ENCODE assay signal across 17 cellular contexts in genomic region chr19:1135454-1135853, GRCh38. TPM values are rescaled to one million over a fixed set of nuclear protein-coding genes. Genes with fewer than 3 reads are reported as not detected.
A peak's percentile ranks its signal among the peaks of the same experiment; 100 is the strongest.
DNase-seq lines count a peak whose midpoint lies in the region; ATAC-seq and TF ChIP-seq lines count a peak whose summit lies in the region.
"Had no signal": no experiment of that assay in that cellular context is flagged by ENCODE, and none has a peak within 500 bp of the region (broad histone marks: within the 10 kb centered on the region; RNA-seq: fewer than 3 reads in every experiment).

No MANE protein-coding gene starts in this region.

- TF ChIP-seq POLR2A in suprapubic skin (IDR thresholded peaks at IDR 0.05): no peak

- H3K9me3 ChIP-seq in T-helper 17 cell (ENCODE audit: control insufficient read depth, low read length, poor library complexity, severe bottlenecking) (no peaks in the 10 kb centered on the region), muscle layer of colon (ENCODE audit: low read length) (no peaks in the 10 kb centered on the region), suprapubic skin (no peaks in the 10 kb centered on the region)
- H3K9me3 ChIP-seq: HAP-1, heart left ventricle had no signal

- TF ChIP-seq CTCF in suprapubic skin (IDR thresholded peaks at IDR 0.05): no peak

- H3K27ac ChIP-seq in muscle layer of colon (ENCODE audit: low read depth, low read length) (peak overlapping the region; percentile 44), suprapubic skin (peak overlapping the region; percentile 57)

- no peak for TF ChIP-seq EP300 in suprapubic skin (IDR thresholded peaks at IDR 0.05)

- ATAC-seq in activated CD4-positive, alpha-beta T cell treated with anti-CD3 and anti-CD28 coated beads for 36 hours: no peak
- ATAC-seq in T-helper 17 cell (no peak), GM18868 (IDR thresholded peaks at IDR 0.05; ENCODE audit: unreplicated experiment) (no peak)
- ATAC-seq: heart left ventricle had no signal

- no peaks in the 10 kb centered on the region for H3K9me3 Mint-ChIP-seq in activated CD4-positive, alpha-beta T cell treated with anti-CD3 and anti-CD28 coated beads for 36 hours (ENCODE audit: low read depth)

- CTCF ChIA-PET in activated CD4-positive, alpha-beta T cell treated with anti-CD3 and anti-CD28 coated beads for 36 hours (lab: Charles Lee): no interaction called here

- no peaks in the 10 kb centered on the region for H3K36me3 ChIP-seq in muscle layer of colon (ENCODE audit: insufficient read depth, low read length)
- peaks cover 29% of the 10 kb centered on the region for H3K36me3 ChIP-seq in suprapubic skin
- H3K36me3 ChIP-seq: HAP-1 had no signal

- H3K4me3 ChIP-seq in muscle layer of colon (ENCODE audit: low read depth in 1 of 2, low read length in 2 of 2): no peak overlapping the region
- H3K4me3 ChIP-seq in suprapubic skin: no peak overlapping the region
- H3K4me3 ChIP-seq: HAP-1, heart left ventricle had no signal

- peaks cover 25% of the 10 kb centered on the region for H3K36me3 Mint-ChIP-seq in activated CD4-positive, alpha-beta T cell treated with anti-CD3 and anti-CD28 coated beads for 36 hours (ENCODE audit: low read depth)
- no peaks in the 10 kb centered on the region for H3K36me3 Mint-ChIP-seq in T-helper 17 cell (ENCODE audit: low read depth)

- H3K4me3 Mint-ChIP-seq in activated CD4-positive, alpha-beta T cell treated with anti-CD3 and anti-CD28 coated beads for 36 hours: no peak overlapping the region
- peak overlapping the region; percentile 31 for H3K4me3 Mint-ChIP-seq in T-helper 17 cell
- H3K4me3 Mint-ChIP-seq: CD14-positive monocyte had no signal

- intact Hi-C loops in activated CD4-positive, alpha-beta T cell treated with anti-CD3 and anti-CD28 coated beads for 36 hours (cut with DNase I, micrococcal nuclease): no loop called here

- no peak for DNase-seq in activated CD4-positive, alpha-beta T cell treated with anti-CD3 and anti-CD28 coated beads for 36 hours
- DNase-seq in activated CD4-positive, alpha-beta T cell treated with anti-CD3 and anti-CD28 coated beads, Interleukin-2, amount 50 U/mL, for 1 hour: no peak
- no peak for DNase-seq in T-helper 17 cell
- no peak for DNase-seq in suprapubic skin (ENCODE audit: low spot score in 2 of 2)
- DNase-seq in anterior cingulate cortex (lab: John Stamatoyannopoulos, UW): no peak
- no peak for DNase-seq in iPS-NIHi11 (ENCODE audit: low spot score)
- DNase-seq: 8988T; DMS79; effector CD8-positive, alpha-beta T cell; heart left ventricle; mesenchymal stem cell; NCI-H526 treated with DMSO at 0.1 percent for 48 hours; stimulated activated CD4-positive, alpha-beta T cell treated with anti-CD3 and anti-CD28 coated beads, Interleukin-1b, Interleukin-23, amount 100 ng/mL, for 48 hours had no signal

- H3K27me3 ChIP-seq in muscle layer of colon (ENCODE audit: control insufficient read depth in 1 of 2, insufficient read depth in 2 of 2, low read length in 2 of 2): no peaks in the 10 kb centered on the region
- no peaks in the 10 kb centered on the region for H3K27me3 ChIP-seq in suprapubic skin
- H3K27me3 ChIP-seq: heart left ventricle had no signal

- peaks cover 21% of the 10 kb centered on the region for H3K4me1 Mint-ChIP-seq in activated CD4-positive, alpha-beta T cell treated with anti-CD3 and anti-CD28 coated beads for 36 hours
- H3K4me1 Mint-ChIP-seq in T-helper 17 cell: peaks cover 17% of the 10 kb centered on the region

- no peaks in the 10 kb centered on the region for H3K27me3 Mint-ChIP-seq in activated CD4-positive, alpha-beta T cell treated with anti-CD3 and anti-CD28 coated beads for 36 hours
- no peaks in the 10 kb centered on the region for H3K27me3 Mint-ChIP-seq in T-helper 17 cell

- no peak overlapping the region for H3K9ac ChIP-seq in muscle layer of colon (ENCODE audit: low read length)

- 86% methylated on average over 15 of the region's 17 CpGs for WGBS in suprapubic skin

- H3K4me1 ChIP-seq in muscle layer of colon (ENCODE audit: insufficient read depth, low read length) (peaks cover 26% of the 10 kb centered on the region), suprapubic skin (peaks cover 55% of the 10 kb centered on the region)
- H3K4me1 ChIP-seq: HAP-1 had no signal

- POLR2A ChIA-PET in activated CD4-positive, alpha-beta T cell treated with anti-CD3 and anti-CD28 coated beads for 36 hours (lab: Charles Lee): no interaction called here

- peak overlapping the region; percentile 55 for H3K27ac Mint-ChIP-seq in activated CD4-positive, alpha-beta T cell treated with anti-CD3 and anti-CD28 coated beads for 36 hours
- peak overlapping the region; percentile 78 for H3K27ac Mint-ChIP-seq in T-helper 17 cell

RNA-seq across cellular contexts. Expression of gene GPX4, which starts 31.7 kb away (rescaled TPM):
- 100 to 1,000 TPM; 192 to 218 TPM for total RNA-seq in activated CD4-positive, alpha-beta T cell treated with anti-CD3 and anti-CD28 coated beads for 36 hours
- total RNA-seq in T-helper 17 cell (100 to 1,000 TPM; 184 to 187 TPM), suprapubic skin (100 to 1,000 TPM; 267 to 359 (median 344) TPM)

RNA-seq across cellular contexts. Expression of gene SBNO2, which starts 38.6 kb away (rescaled TPM):
- total RNA-seq in activated CD4-positive, alpha-beta T cell treated with anti-CD3 and anti-CD28 coated beads for 36 hours: 100 to 1,000 TPM; 108 to 113 TPM
- total RNA-seq in T-helper 17 cell: 100 to 1,000 TPM in 1 of 2 donors, 10 to 100 TPM in 1; 85.4 to 106 TPM
- 10 to 100 TPM; 36.7 to 58.9 (median 45.5) TPM for total RNA-seq in suprapubic skin

RNA-seq across cellular contexts. Expression of gene POLR2E, which starts 40.3 kb away (rescaled TPM):
- total RNA-seq in activated CD4-positive, alpha-beta T cell treated with anti-CD3 and anti-CD28 coated beads for 36 hours: 100 to 1,000 TPM; 171 to 229 TPM
- total RNA-seq in T-helper 17 cell: 10 to 100 TPM; 63.8 to 81.4 TPM
- total RNA-seq in suprapubic skin: 100 to 1,000 TPM in 3 of 4 donors, 10 to 100 TPM in 1; 84.1 to 142 (median 111) TPM
